Comparison of ENCODE assay signal across 9 cellular contexts in genomic region chr16:67967183-67967955, GRCh38. TPM values are rescaled to one million over a fixed set of nuclear protein-coding genes. Genes with fewer than 3 reads are reported as not detected.
DNase-seq lines count a peak whose midpoint lies in the region; ATAC-seq, FAIRE-seq and TF ChIP-seq lines count a peak whose summit lies in the region.
"Had no signal": no experiment of that assay in that cellular context is flagged by ENCODE, and none has a peak within 500 bp of the region (broad histone marks: within the 10 kb centered on the region; RNA-seq: fewer than 3 reads in every experiment).

No MANE protein-coding gene starts in this region.

- H3K4me1 Mint-ChIP-seq in T-helper 17 cell: peaks cover 20% of the 10 kb centered on the region
- H3K4me1 Mint-ChIP-seq in neural progenitor cell: peaks cover 18% of the 10 kb centered on the region

- no peaks in the 10 kb centered on the region for H3K9me1 ChIP-seq in endothelial cell of umbilical vein (replicated peaks; ENCODE audit: control insufficient read depth, extremely low read depth, insufficient read depth, low read length)

- peaks cover 50% of the 10 kb centered on the region for H3K79me2 ChIP-seq in endothelial cell of umbilical vein (ENCODE audit: control insufficient read depth, insufficient read depth, low read length)
- H3K79me2 ChIP-seq in neural progenitor cell (ENCODE audit: low read depth): no peaks in the 10 kb centered on the region

- peak overlapping the region; percentile 98 for H3K4me3 Mint-ChIP-seq in T-helper 17 cell
- H3K4me3 Mint-ChIP-seq in neural progenitor cell: peak overlapping the region; percentile 89

- H3K27me3 Mint-ChIP-seq in T-helper 17 cell (no peaks in the 10 kb centered on the region), neural progenitor cell (ENCODE audit: insufficient read depth, low read depth) (peaks cover 17% of the 10 kb centered on the region)

- H3K9me3 ChIP-seq in cardiac muscle cell (ENCODE audit: low read depth) (no peaks in the 10 kb centered on the region), T-helper 17 cell (ENCODE audit: control insufficient read depth, low read length, poor library complexity, severe bottlenecking) (no peaks in the 10 kb centered on the region), endothelial cell of umbilical vein (replicated peaks; ENCODE audit: control insufficient read depth, insufficient read depth, low read length) (no peaks in the 10 kb centered on the region), neural progenitor cell (ENCODE audit: low read depth) (no peaks in the 10 kb centered on the region)

- no peak for TF ChIP-seq POLR2A in endothelial cell of umbilical vein (IDR thresholded peaks at IDR 0.05; ENCODE audit: low read depth, low read length)

- H3K27ac Mint-ChIP-seq in T-helper 17 cell: peak overlapping the region; percentile 92
- no peak overlapping the region for H3K27ac Mint-ChIP-seq in neural progenitor cell

- H3K4me2 ChIP-seq in endothelial cell of umbilical vein (ENCODE audit: insufficient read depth, low read length) (peak overlapping the region; percentile 77), neural progenitor cell (peak overlapping the region; percentile 86)

- peak overlapping the region; percentile 81 for H3K4me3 ChIP-seq in cardiac muscle cell
- peak overlapping the region; percentile 92 to 97 (median 96) for H3K4me3 ChIP-seq in endothelial cell of umbilical vein (replicated peaks in 1 of 3; ENCODE audit: insufficient read depth in 1 of 3, low read depth in 1 of 3, low read length in 3 of 3)
- peak overlapping the region; percentile 55 for H3K4me3 ChIP-seq in neural progenitor cell

- no peak overlapping the region for H3K27ac ChIP-seq in cardiac muscle cell
- peak overlapping the region; percentile 70 for H3K27ac ChIP-seq in endothelial cell of umbilical vein (ENCODE audit: insufficient read depth, low read depth, low read length)
- no peak overlapping the region for H3K27ac ChIP-seq in neural progenitor cell

- H3K9me3 Mint-ChIP-seq in neural progenitor cell: no peaks in the 10 kb centered on the region

- ATAC-seq in T-helper 17 cell: no peak
- ATAC-seq in GM21528 (IDR thresholded peaks at IDR 0.05; ENCODE audit: low FRiP score, unreplicated experiment): no peak

- no peak for TF ChIP-seq CTCF in cardiac muscle cell (IDR thresholded peaks at IDR 0.05; ENCODE audit: low read depth, low read length)
- TF ChIP-seq CTCF in endothelial cell of umbilical vein (IDR thresholded peaks at IDR 0.05; ENCODE audit: extremely low read depth in 1 of 2, insufficient read depth in 1 of 2, low read depth in 1 of 2, low read length in 2 of 2): no peak
- no peak for TF ChIP-seq CTCF in neural progenitor cell (IDR thresholded peaks at IDR 0.05)

- no peaks in the 10 kb centered on the region for H3K36me3 Mint-ChIP-seq in T-helper 17 cell (ENCODE audit: low read depth)
- no peaks in the 10 kb centered on the region for H3K36me3 Mint-ChIP-seq in neural progenitor cell

- H3K36me3 ChIP-seq in cardiac muscle cell: no peaks in the 10 kb centered on the region
- peaks cover 0 to 4% of the 10 kb centered on the region in 2 experiments for H3K36me3 ChIP-seq in endothelial cell of umbilical vein (ENCODE audit: control insufficient read depth in 2 of 2, extremely low read depth in 1 of 2, insufficient read depth in 2 of 2, low read length in 2 of 2)
- no peaks in the 10 kb centered on the region for H3K36me3 ChIP-seq in neural progenitor cell

- H3K4me1 ChIP-seq in cardiac muscle cell (ENCODE audit: low read depth) (peaks cover 7% of the 10 kb centered on the region), endothelial cell of umbilical vein (ENCODE audit: control insufficient read depth, extremely low read depth, insufficient read depth, low read length) (peaks cover 22% of the 10 kb centered on the region), neural progenitor cell (peaks cover 14% of the 10 kb centered on the region)

- H3K27me3 ChIP-seq in cardiac muscle cell: no peaks in the 10 kb centered on the region
- no peaks in the 10 kb centered on the region for H3K27me3 ChIP-seq in endothelial cell of umbilical vein (ENCODE audit: control insufficient read depth in 2 of 2, insufficient read depth in 2 of 2, low read length in 2 of 2)
- peaks cover 20% of the 10 kb centered on the region for H3K27me3 ChIP-seq in neural progenitor cell

- H2AFZ ChIP-seq in endothelial cell of umbilical vein (ENCODE audit: low read depth, low read length): peak overlapping the region; percentile 23
- peak overlapping the region; percentile 67 for H2AFZ ChIP-seq in neural progenitor cell (replicated peaks)

- H3F3A ChIP-seq in neural progenitor cell (ENCODE audit: low read depth): peaks cover 24% of the 10 kb centered on the region

- intact Hi-C loops in cardiac septum (cut with DNase I): no loop called here
- intact Hi-C loops in endothelial cell of umbilical vein (cut with micrococcal nuclease): no loop called here

- POLR2A ChIA-PET in endothelial cell of umbilical vein (lab: Charles Lee): interaction anchor here (0.5 to 1.1 kb wide), 3 partner anchors 70 to 488 kb away, joined by 3 to 4 read pairs (median 3); no protein-coding TSS in a partner anchor

- FAIRE-seq in endothelial cell of umbilical vein (lab: Jason Lieb, UNC): peak; percentile 55

- CTCF ChIA-PET in endothelial cell of umbilical vein (lab: Charles Lee): interaction anchor here (1.0 to 2.2 kb wide), 5 partner anchors 24 to 74 kb away, joined by 4 to 13 read pairs (median 5); partner anchors contain the start of gene PSMB10

- DNase-seq in cardiac muscle cell (ENCODE audit: low read depth in 1 of 2, low spot score in 1 of 2) (peak in 1 of 2 donors; percentile 34), cardiac septum (ENCODE audit: low spot score) (no peak), T-helper 17 cell (no peak), endothelial cell of umbilical vein (ENCODE audit: low read depth, low spot score) (peak; percentile 37), neural progenitor cell (ENCODE audit: low spot score) (no peak), H4 (ENCODE audit: low spot score) (no peak)
- no peak for DNase-seq in central memory CD4-positive, alpha-beta T cell

- TSS peak; percentile 35 for BruUV-seq in endothelial cell of umbilical vein (replicated peaks; lab: Mats Ljungman, UMichigan)

- dilution Hi-C loops in endothelial cell of umbilical vein (cut with MboI; ENCODE audit: extremely low pct_ligation_motif_present, low sequenced_read_pairs): no loop called here

- H4K20me1 ChIP-seq in endothelial cell of umbilical vein (replicated peaks; ENCODE audit: control insufficient read depth, extremely low read depth, insufficient read depth, low read length) (no peaks in the 10 kb centered on the region), neural progenitor cell (ENCODE audit: low read depth) (peaks cover 5% of the 10 kb centered on the region)

- H3K9ac ChIP-seq in endothelial cell of umbilical vein (replicated peaks; ENCODE audit: extremely low read depth, insufficient read depth, low read length) (peak overlapping the region; percentile 91), neural progenitor cell (peak overlapping the region; percentile 16)

RNA-seq across cellular contexts. Expression of gene SLC12A4, which starts 1.1 kb away (rescaled TPM):
- total RNA-seq in cardiac muscle cell (35.0 and 49.2 TPM in 2 replicates), cardiac septum (121 TPM), T-helper 17 cell (10 to 100 TPM; 19.5 to 24.3 TPM), endothelial cell of umbilical vein (99.0 and 114 TPM in 2 replicates), neural progenitor cell (ENCODE audit: low replicate concordance) (8.8 and 21.1 TPM in 2 replicates)
- polyA plus RNA-seq in cardiac muscle cell (36.5 and 59.4 TPM in 2 replicates), endothelial cell of umbilical vein (110 and 124 TPM in 2 replicates)
- polyA plus RNA-seq in endothelial cell of umbilical vein (2011; cell fraction: cytosol; rRNA removed): 53.8 and 76.7 TPM in 2 replicates
- polyA plus RNA-seq in endothelial cell of umbilical vein (2011; cell fraction: nucleus; rRNA removed): 343 and 417 TPM in 2 replicates
- polyA plus RNA-seq in endothelial cell of umbilical vein (2012): 79.2 and 83.4 TPM in 2 replicates
- polyA minus RNA-seq in endothelial cell of umbilical vein: 141 and 143 TPM in 2 replicates
- polyA minus RNA-seq in endothelial cell of umbilical vein (2011; cell fraction: cytosol; rRNA and poly(A)+ RNA removed): 27.4 TPM
- polyA minus RNA-seq in endothelial cell of umbilical vein (2011; cell fraction: nucleus; rRNA and poly(A)+ RNA removed): 127 and 131 TPM in 2 replicates
- total RNA-seq in H4 (2014; rRNA removed; shearing (Covaris generic)): 9.3 and 13.9 TPM in 2 replicates

RNA-seq across cellular contexts. Expression of gene DPEP3, which starts 12.9 kb away (rescaled TPM):
- total RNA-seq in cardiac muscle cell (0.07 TPM in 1 of 2 replicates, not detected in the other), cardiac septum (not detected), T-helper 17 cell (under 1 TPM; 0.22 to 0.68 TPM), endothelial cell of umbilical vein (not detected in 2 replicates), neural progenitor cell (ENCODE audit: low replicate concordance) (0.19 TPM in 1 of 2 replicates, not detected in the other)
- polyA plus RNA-seq in cardiac muscle cell (0.51 TPM in 1 of 2 replicates, not detected in the other), endothelial cell of umbilical vein (0.03 and 0.06 TPM in 2 replicates)
- not detected in 2 replicates for polyA plus RNA-seq in endothelial cell of umbilical vein (2011; cell fraction: cytosol; rRNA removed)
- 0.10 TPM in 1 of 2 replicates, not detected in the other for polyA plus RNA-seq in endothelial cell of umbilical vein (2011; cell fraction: nucleus; rRNA removed)
- not detected in 2 replicates for polyA plus RNA-seq in endothelial cell of umbilical vein (2012)
- 0.40 TPM in 1 of 2 replicates, not detected in the other for polyA minus RNA-seq in endothelial cell of umbilical vein
- not detected for polyA minus RNA-seq in endothelial cell of umbilical vein (2011; cell fraction: cytosol; rRNA and poly(A)+ RNA removed)
- polyA minus RNA-seq in endothelial cell of umbilical vein (2011; cell fraction: nucleus; rRNA and poly(A)+ RNA removed): not detected in 2 replicates
- not detected in 2 replicates for total RNA-seq in H4 (2014; rRNA removed; shearing (Covaris generic))
- total RNA-seq: glomerular endothelial cell had no signal

RNA-seq across cellular contexts. Expression of gene LCAT, which starts 23.4 kb away (rescaled TPM):
- total RNA-seq in cardiac muscle cell: 11.3 and 13.4 TPM in 2 replicates
- 13.8 and 18.4 TPM in 2 replicates for polyA plus RNA-seq in cardiac muscle cell
- 29.8 TPM for total RNA-seq in cardiac septum
- 1 to 10 TPM; 4.6 to 5.7 TPM for total RNA-seq in T-helper 17 cell
- 44.9 and 46.1 TPM in 2 replicates for total RNA-seq in endothelial cell of umbilical vein
- 22.6 and 32.5 TPM in 2 replicates for polyA plus RNA-seq in endothelial cell of umbilical vein
- 6.1 and 6.9 TPM in 2 replicates for polyA plus RNA-seq in endothelial cell of umbilical vein (2011; cell fraction: cytosol; rRNA removed)
- polyA plus RNA-seq in endothelial cell of umbilical vein (2011; cell fraction: nucleus; rRNA removed): 115 and 136 TPM in 2 replicates
- 18.8 and 26.0 TPM in 2 replicates for polyA plus RNA-seq in endothelial cell of umbilical vein (2012)
- polyA minus RNA-seq in endothelial cell of umbilical vein: 9.0 and 15.1 TPM in 2 replicates
- 4.1 TPM for polyA minus RNA-seq in endothelial cell of umbilical vein (2011; cell fraction: cytosol; rRNA and poly(A)+ RNA removed)
- 18.0 and 27.6 TPM in 2 replicates for polyA minus RNA-seq in endothelial cell of umbilical vein (2011; cell fraction: nucleus; rRNA and poly(A)+ RNA removed)
- 1.5 and 4.9 TPM in 2 replicates for total RNA-seq in neural progenitor cell (ENCODE audit: low replicate concordance)
- total RNA-seq in H4 (2014; rRNA removed; shearing (Covaris generic)): 1.1 TPM in 1 of 2 replicates, not detected in the other

RNA-seq across cellular contexts. Expression of gene PSMB10, which starts 30.7 kb away (rescaled TPM):
- total RNA-seq in cardiac muscle cell: 26.7 and 35.1 TPM in 2 replicates
- polyA plus RNA-seq in cardiac muscle cell: 34.6 and 53.2 TPM in 2 replicates
- 66.1 TPM for total RNA-seq in cardiac septum
- 100 to 1,000 TPM in 1 of 2 donors, 10 to 100 TPM in 1; 93.7 to 119 TPM for total RNA-seq in T-helper 17 cell
- 32.7 and 40.8 TPM in 2 replicates for total RNA-seq in endothelial cell of umbilical vein
- 54.7 and 80.3 TPM in 2 replicates for polyA plus RNA-seq in endothelial cell of umbilical vein
- 25.2 and 32.1 TPM in 2 replicates for polyA plus RNA-seq in endothelial cell of umbilical vein (2011; cell fraction: cytosol; rRNA removed)
- 17.1 and 17.2 TPM in 2 replicates for polyA plus RNA-seq in endothelial cell of umbilical vein (2011; cell fraction: nucleus; rRNA removed)
- 30.4 and 39.7 TPM in 2 replicates for polyA plus RNA-seq in endothelial cell of umbilical vein (2012)
- polyA minus RNA-seq in endothelial cell of umbilical vein: 12.6 and 15.7 TPM in 2 replicates
- polyA minus RNA-seq in endothelial cell of umbilical vein (2011; cell fraction: cytosol; rRNA and poly(A)+ RNA removed): 31.6 TPM
- 5.0 and 10.8 TPM in 2 replicates for polyA minus RNA-seq in endothelial cell of umbilical vein (2011; cell fraction: nucleus; rRNA and poly(A)+ RNA removed)
- 1.2 and 4.4 TPM in 2 replicates for total RNA-seq in neural progenitor cell (ENCODE audit: low replicate concordance)
- total RNA-seq in H4 (2014; rRNA removed; shearing (Covaris generic)): 48.7 and 65.7 TPM in 2 replicates

RNA-seq across cellular contexts. Expression of gene DPEP2, which starts 31.9 kb away (rescaled TPM):
- total RNA-seq in cardiac muscle cell: not detected in 2 replicates
- 0.82 TPM in 1 of 2 replicates, not detected in the other for polyA plus RNA-seq in cardiac muscle cell
- total RNA-seq in cardiac septum: 0.78 TPM
- total RNA-seq in T-helper 17 cell: 10 to 100 TPM; 42.7 to 51.2 TPM
- 0.18 and 0.27 TPM in 2 replicates for total RNA-seq in endothelial cell of umbilical vein
- polyA plus RNA-seq in endothelial cell of umbilical vein: 1.7 and 1.8 TPM in 2 replicates
- polyA plus RNA-seq in endothelial cell of umbilical vein (2011; cell fraction: cytosol; rRNA removed): 0.74 and 0.75 TPM in 2 replicates
- 1.2 and 2.3 TPM in 2 replicates for polyA plus RNA-seq in endothelial cell of umbilical vein (2011; cell fraction: nucleus; rRNA removed)
- 0.52 and 2.3 TPM in 2 replicates for polyA plus RNA-seq in endothelial cell of umbilical vein (2012)
- 0.49 and 0.78 TPM in 2 replicates for polyA minus RNA-seq in endothelial cell of umbilical vein
- not detected for polyA minus RNA-seq in endothelial cell of umbilical vein (2011; cell fraction: cytosol; rRNA and poly(A)+ RNA removed)
- 0.67 and 1.1 TPM in 2 replicates for polyA minus RNA-seq in endothelial cell of umbilical vein (2011; cell fraction: nucleus; rRNA and poly(A)+ RNA removed)
- total RNA-seq in neural progenitor cell (ENCODE audit: low replicate concordance): not detected in 2 replicates
- not detected in 2 replicates for total RNA-seq in H4 (2014; rRNA removed; shearing (Covaris generic))
